8 cellular contexts compared by ENCODE assay signal in genomic region chr17:45222273-45222993, GRCh38. TPM values are rescaled to one million over a fixed set of nuclear protein-coding genes. Genes with fewer than 3 reads are reported as not detected.
A peak's percentile ranks its signal among the peaks of the same experiment; 100 is the strongest.
DNase-seq lines count a peak whose midpoint lies in the region; ATAC-seq, FAIRE-seq and TF ChIP-seq lines count a peak whose summit lies in the region.

No MANE protein-coding gene starts in this region.

- H3K36me3 Mint-ChIP-seq in central memory CD8-positive, alpha-beta T cell (ENCODE audit: insufficient read depth): peaks cover 37% of the 10 kb centered on the region

- H3K9me3 ChIP-seq in ES-I3 (ENCODE audit: control insufficient read depth, insufficient read depth, low read length): no peaks in the 10 kb centered on the region
- no peaks in the 10 kb centered on the region for H3K9me3 ChIP-seq in mucosa of stomach (ENCODE audit: control insufficient read depth, low read length)

- H3K9ac ChIP-seq in ES-I3 (ENCODE audit: low read depth, low read length) (peak overlapping the region; percentile 76; the same call in 1 of the 2 replicates), mucosa of stomach (ENCODE audit: low read length) (peak overlapping the region; percentile 50)

- H3K27me3 Mint-ChIP-seq in central memory CD8-positive, alpha-beta T cell: no peaks in the 10 kb centered on the region

- H3K4me1 Mint-ChIP-seq in central memory CD8-positive, alpha-beta T cell: peaks cover 69% of the 10 kb centered on the region

- H3K4me3 Mint-ChIP-seq in central memory CD8-positive, alpha-beta T cell: peak overlapping the region; percentile 91

- FAIRE-seq in urothelium cell line (lab: Jason Lieb, UNC): no peak

- H3K27me3 ChIP-seq in mucosa of stomach (ENCODE audit: control insufficient read depth, insufficient read depth, low read length): peaks cover 32% of the 10 kb centered on the region

- DNase-seq in RWPE1 (ENCODE audit: low spot score): no peak
- DNase-seq in central memory CD8-positive, alpha-beta T cell (ENCODE audit: low spot score in 2 of 2): no peak
- peak; percentile 43 for DNase-seq in urothelium cell line (ENCODE audit: low spot score)
- DNase-seq in inferior parietal cortex (ENCODE audit: extremely low spot score): no peak
- DNase-seq in dermis blood vessel endothelial cell: no peak

- H3K4me1 ChIP-seq in ES-I3 (ENCODE audit: insufficient read depth, low read length) (peaks cover 29% of the 10 kb centered on the region), mucosa of stomach (ENCODE audit: control insufficient read depth, insufficient read depth, low read length) (peaks cover 17% of the 10 kb centered on the region)

- no peak overlapping the region for H3K4me3 ChIP-seq in mucosa of stomach (ENCODE audit: low read length)

- POLR2A ChIA-PET in RWPE1 (lab: Yijun Ruan, JAX; ENCODE audit: low non-redundant PET): no interaction called here

- H3K27ac ChIP-seq in RWPE1: peak overlapping the region; percentile 94; the same call in 1 of the 2 replicates

- H3K36me3 ChIP-seq in ES-I3 (ENCODE audit: insufficient read depth, low read length) (no peaks in the 10 kb centered on the region), mucosa of stomach (ENCODE audit: control insufficient read depth, insufficient read depth, low read length) (no peaks in the 10 kb centered on the region)

- no peaks in the 10 kb centered on the region for H3K9me3 Mint-ChIP-seq in central memory CD8-positive, alpha-beta T cell

- ATAC-seq in central memory CD8-positive, alpha-beta T cell (replicated peaks; ENCODE audit: extremely low read depth, poor library complexity, severe bottlenecking): no peak
- ATAC-seq in HG02885 (IDR thresholded peaks at IDR 0.05; ENCODE audit: poor library complexity, unreplicated experiment): no peak

- H3K27ac Mint-ChIP-seq in central memory CD8-positive, alpha-beta T cell (ENCODE audit: low read depth): peak overlapping the region; percentile 99

- TF ChIP-seq CTCF in RWPE1 (conservative IDR thresholded peaks at IDR 0.05; ENCODE audit: low read depth): no peak

- CTCF ChIA-PET in RWPE1 (lab: Yijun Ruan, JAX): interaction anchor here (0.7 kb wide), 1 partner anchor 9 kb away, joined by 3 read pairs; no protein-coding TSS in a partner anchor

RNA-seq across cellular contexts. Expression of gene FMNL1, which starts 0.7 kb away (rescaled TPM):
- total RNA-seq in dermis blood vessel endothelial cell: 1.0 and 4.0 TPM in 2 replicates

RNA-seq across cellular contexts. Expression of gene SPATA32, which starts 39.5 kb away (rescaled TPM):
- 0.05 TPM in 1 of 2 replicates, not detected in the other for total RNA-seq in dermis blood vessel endothelial cell
